In the genomic region with DNA sequence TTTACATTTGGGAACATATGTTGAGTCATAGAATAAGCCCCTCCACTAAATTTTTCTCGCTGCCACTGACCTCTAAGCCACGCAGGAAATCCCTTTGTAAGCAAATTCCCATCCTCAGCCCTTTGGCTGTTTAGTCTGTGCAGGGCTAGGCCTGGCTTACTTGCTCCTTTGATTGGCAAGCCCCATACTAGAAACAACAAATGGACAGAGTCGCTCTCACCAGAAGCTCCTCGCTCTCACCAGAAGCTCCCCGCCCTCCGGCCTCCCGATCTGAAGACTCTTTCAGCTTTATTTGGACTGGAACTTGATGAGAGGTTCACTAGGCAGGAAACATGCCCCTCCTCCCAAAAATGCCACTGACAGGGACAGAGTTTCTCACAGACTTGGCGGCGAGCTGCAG, we compare ENCODE assay signal across 20 cellular contexts.
"Had no signal": no experiment of that assay in that cellular context is flagged by ENCODE, and none has a peak within 500 bp of the region (broad histone marks: within the 10 kb centered on the region; RNA-seq: fewer than 3 reads in every experiment).

No MANE protein-coding gene starts in this region.

- H3K27me3 Mint-ChIP-seq: brain had no signal

- ATAC-seq: activated CD8-positive, alpha-beta memory T cell treated with anti-CD3 and anti-CD28 coated beads, Interleukin-2, amount 10 ng/mL, durations not matched to agents 7 days and 5 days; activated naive CD4-positive, alpha-beta T cell treated with anti-CD3 and anti-CD28 coated beads, Interleukin-2, amount 50 U/mL, for 72 hours; psoas muscle had no signal

- H3K9me3 ChIP-seq: psoas muscle, upper lobe of left lung had no signal

- H3K4me3 ChIP-seq: psoas muscle, sigmoid colon, upper lobe of left lung had no signal

- H3K27ac ChIP-seq: psoas muscle, sigmoid colon, upper lobe of left lung had no signal

- H3K4me1 Mint-ChIP-seq: activated CD8-positive, alpha-beta memory T cell treated with anti-CD3 and anti-CD28 coated beads, Interleukin-2, amount 10 ng/mL, durations not matched to agents 7 days and 5 days; brain; endodermal cell had no signal

- H3K27ac Mint-ChIP-seq: activated CD8-positive, alpha-beta memory T cell treated with anti-CD3 and anti-CD28 coated beads, Interleukin-2, amount 10 ng/mL, durations not matched to agents 7 days and 5 days; activated naive CD4-positive, alpha-beta T cell treated with anti-CD3 and anti-CD28 coated beads, Interleukin-2, amount 50 U/mL, for 72 hours; activated T-cell treated with anti-CD3 and anti-CD28 coated beads, Interleukin-2, amount 50 U/mL, for 24 hours; brain; endodermal cell had no signal

- H3K36me3 Mint-ChIP-seq: activated CD8-positive, alpha-beta memory T cell treated with anti-CD3 and anti-CD28 coated beads, Interleukin-2, amount 10 ng/mL, durations not matched to agents 7 days and 5 days; activated naive CD4-positive, alpha-beta T cell treated with anti-CD3 and anti-CD28 coated beads, Interleukin-2, amount 50 U/mL, for 72 hours; brain had no signal

- H3K9me3 Mint-ChIP-seq: activated naive CD4-positive, alpha-beta T cell treated with anti-CD3 and anti-CD28 coated beads, Interleukin-2, amount 50 U/mL, for 72 hours; activated T-cell treated with anti-CD3 and anti-CD28 coated beads, Interleukin-2, amount 50 U/mL, for 24 hours had no signal

- H3K4me3 Mint-ChIP-seq: activated CD8-positive, alpha-beta memory T cell treated with anti-CD3 and anti-CD28 coated beads, Interleukin-2, amount 10 ng/mL, durations not matched to agents 7 days and 5 days; activated T-cell treated with anti-CD3 and anti-CD28 coated beads, Interleukin-2, amount 50 U/mL, for 24 hours; brain; endodermal cell had no signal

- H3K36me3 ChIP-seq: sigmoid colon, upper lobe of left lung had no signal

- H3K27me3 ChIP-seq: sigmoid colon, upper lobe of left lung had no signal

- DNase-seq: activated CD4-positive, alpha-beta T cell treated with anti-CD3 and anti-CD28 coated beads, Interleukin-2, amount 50 U/mL, for 48 hours; activated CD4-positive, CD25-positive, alpha-beta regulatory T cell treated with anti-CD3 and anti-CD28 coated beads, Interleukin-2, amount 50 U/mL, for 72 hours; activated CD8-positive, alpha-beta memory T cell treated with anti-CD3 and anti-CD28 coated beads, Interleukin-2, amount 10 ng/mL, durations not matched to agents 7 days and 5 days; activated effector memory CD4-positive, alpha-beta T cell treated with anti-CD3 and anti-CD28 coated beads, Interleukin-2, amount 50 U/mL, for 16 hours; activated T-cell treated with anti-CD3 and anti-CD28 coated beads, Interleukin-2, amount 50 U/mL, for 24 hours; amniotic stem cell; cerebellar nuclear complex; endodermal cell; erythroblast; foreskin fibroblast; head of caudate nucleus; occipital lobe; psoas muscle; sigmoid colon; stimulated activated CD4-positive, alpha-beta T cell treated with anti-CD3 and anti-CD28 coated beads, Interleukin-12 subunit alpha, Interleukin-12 subunit beta, amount 100 ng/mL, for 4 hours; stimulated activated CD4-positive, alpha-beta T cell treated with anti-CD3 and anti-CD28 coated beads, Interleukin-2, amount 100 ng/mL, for 48 hours; stimulated activated naive CD4-positive, alpha-beta T cell treated with Interleukin-2 at 50 U/mL for 16 hours; upper lobe of left lung had no signal

- H3K4me1 ChIP-seq: psoas muscle, sigmoid colon had no signal
